ENCODE assay signal across 8 cellular contexts in the genomic region with DNA sequence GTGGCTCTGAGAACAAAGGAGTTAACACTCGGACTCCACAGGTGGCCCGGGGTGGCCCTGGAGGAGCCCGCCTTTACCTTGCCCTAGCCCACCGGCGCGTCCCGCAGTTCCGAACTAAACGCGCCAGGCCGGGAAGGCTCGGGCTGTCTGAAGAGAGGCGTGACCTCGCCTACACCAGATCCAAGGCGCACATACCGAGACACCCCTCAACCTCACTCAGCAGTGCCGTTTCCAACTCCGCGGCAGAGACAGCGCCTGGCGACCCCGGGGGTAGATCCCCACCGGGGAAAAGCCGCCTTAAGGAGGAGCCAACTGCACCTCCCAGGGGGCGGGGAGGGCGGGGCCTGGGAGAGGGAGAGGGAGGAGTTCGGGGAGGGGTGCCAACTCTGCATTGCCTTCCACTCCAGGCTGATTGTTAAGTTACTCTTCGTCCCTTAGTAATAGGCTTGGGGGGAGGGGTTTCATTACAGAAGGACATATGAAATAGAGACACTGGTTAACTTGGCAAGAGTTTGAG. TPM values are rescaled to one million over a fixed set of nuclear protein-coding genes. Genes with fewer than 3 reads are reported as not detected.
DNase-seq lines count a peak whose midpoint lies in the region; ATAC-seq and TF ChIP-seq lines count a peak whose summit lies in the region.

Gene DLG1, minus strand, starts transcription at position 272 of the 517 bp plus-strand sequence. CDS start 1,408 bp downstream, outside the sequence.

- intact Hi-C loops in adrenal gland (cut with DNase I) (no loop called here), heart right ventricle (cut with DNase I) (loop anchor here in 3 of 10 donors (2.0 to 10.0 kb wide), 4 partner anchors 54 to 159 kb away; no protein-coding TSS in a partner anchor), psoas muscle (cut with DNase I) (loop anchor here in 1 of 2 donors (5.0 to 10.0 kb wide), 2 partner anchors 54 to 156 kb away; no protein-coding TSS in a partner anchor)

- H3K4me1 ChIP-seq in adrenal gland (replicated peaks in 1 of 2), result peaks cover 0 to 28% of the 10 kb centered on the region in 2 donors
- H3K4me1 ChIP-seq in heart right ventricle, result peaks cover 5 to 43% (median 24%) of the 10 kb centered on the region in 9 donors
- H3K4me1 ChIP-seq in psoas muscle, result peaks cover 20% of the 10 kb centered on the region
- no peaks in the 10 kb centered on the region for H3K4me1 ChIP-seq in urinary bladder (ENCODE audit: insufficient read depth)

- H3K9me3 ChIP-seq in adrenal gland (replicated peaks in 1 of 3), result no peaks in the 10 kb centered on the region
- H3K9me3 ChIP-seq in heart right ventricle, result no peaks in the 10 kb centered on the region
- no peaks in the 10 kb centered on the region for H3K9me3 ChIP-seq in psoas muscle

- TF ChIP-seq CTCF in GM12875 (IDR thresholded peaks at IDR 0.05; ENCODE audit: borderline replicate concordance, insufficient read depth, low read depth, low read length) (no peak), adrenal gland (IDR thresholded peaks at IDR 0.05) (no peak), heart right ventricle (IDR thresholded peaks at IDR 0.05) (no peak), psoas muscle (IDR thresholded peaks at IDR 0.05) (no peak)

- DNase-seq in NCI-H1417 treated with DMSO at 0.1 percent for 48 hours (lab: John Stamatoyannopoulos, UW) (peak; percentile 61), T follicular helper cell (ENCODE audit: low read depth) (peak; percentile 78), adrenal gland (peak; percentile 89 to 96 (median 92)), heart right ventricle (peak; percentile 88), psoas muscle (peak; percentile 88 to 89)

- WGBS in adrenal gland, 4 donors, result 0 to 1% (median 1%) methylated on average over 3 to 28 of the region's 28 CpGs
- WGBS in heart right ventricle, 2 donors, result 0 to 1% methylated on average over 28 of the region's 28 CpGs
- 1% methylated on average over 27 to 28 of the region's 28 CpGs for WGBS in psoas muscle, 3 donors
- under 1% methylated on average over 28 of the region's 28 CpGs for WGBS in urinary bladder

- H3K27me3 ChIP-seq in adrenal gland, result no peaks in the 10 kb centered on the region
- no peaks in the 10 kb centered on the region for H3K27me3 ChIP-seq in heart right ventricle
- no peaks in the 10 kb centered on the region for H3K27me3 ChIP-seq in psoas muscle (ENCODE audit: insufficient read depth in 3 of 3, low read length in 2 of 3)

- peak within 1 kb of the TSS; percentile 62 to 87 (median 79) for H3K27ac ChIP-seq in adrenal gland
- H3K27ac ChIP-seq in heart right ventricle, result peak within 1 kb of the TSS; percentile 80 to 96 (median 94)
- H3K27ac ChIP-seq in psoas muscle, result peak within 1 kb of the TSS; percentile 95
- peak within 1 kb of the TSS; percentile 91 for H3K27ac ChIP-seq in urinary bladder (ENCODE audit: low read depth)

- ATAC-seq in HG02763 (IDR thresholded peaks at IDR 0.05; ENCODE audit: unreplicated experiment), result peak; percentile 52
- ATAC-seq in heart right ventricle, result peak; percentile 79 to 94 (median 92)
- ATAC-seq in psoas muscle, result peak; percentile 82 to 88 (median 84)

- peak within 1 kb of the TSS; percentile 91 for H3K4me3 ChIP-seq in GM12875 (ENCODE audit: low read depth, low read length)
- H3K4me3 ChIP-seq in adrenal gland, result peak within 1 kb of the TSS; percentile 18 to 95 (median 76)
- H3K4me3 ChIP-seq in heart right ventricle, result peak within 1 kb of the TSS; percentile 78 to 100 (median 92)
- H3K4me3 ChIP-seq in psoas muscle, result peak within 1 kb of the TSS; percentile 99
- peak within 1 kb of the TSS; percentile 97 for H3K4me3 ChIP-seq in urinary bladder (ENCODE audit: low read depth, low read length)

- H3K36me3 ChIP-seq in adrenal gland (replicated peaks in 1 of 2) (peaks cover 0 to 5% of the 10 kb centered on the region in 2 donors), heart right ventricle (peaks cover 0 to 30% (median 4%) of the 10 kb centered on the region in 9 donors), psoas muscle (ENCODE audit: insufficient read depth in 1 of 2, low read depth in 1 of 2) (peaks cover 0 to 22% of the 10 kb centered on the region in 2 donors), urinary bladder (ENCODE audit: insufficient read depth) (peaks cover 1% of the 10 kb centered on the region)

- peak; percentile 28 to 44 for TF ChIP-seq POLR2A in adrenal gland (IDR thresholded peaks at IDR 0.05)

RNA-seq across cellular contexts. Expression of gene DLG1, which starts in this region (rescaled TPM):
- total RNA-seq in adrenal gland (10 to 100 TPM; 31.7 to 74.6 (median 60.9) TPM), heart right ventricle (10 to 100 TPM; 29.0 to 97.4 (median 57.6) TPM), psoas muscle (10 to 100 TPM; 51.3 to 57.6 (median 52.8) TPM), urinary bladder (163 TPM)
- polyA plus RNA-seq in adrenal gland (10 to 100 TPM; 14.1 to 53.7 (median 28.8) TPM), heart right ventricle (10 to 100 TPM; 20.7 to 42.5 TPM), psoas muscle (10 to 100 TPM; 16.1 to 42.8 (median 21.6) TPM), urinary bladder (27.5 TPM)

Comparison
In these comparisons a context has a peak if more than half of its experiments do, and no peak if none do; other contexts are left out.
1. Peak in every context shown above with its lines: DNase-seq, ATAC-seq, H3K4me3 ChIP-seq and H3K27ac ChIP-seq.